ENCODE assay signal across 10 cellular contexts in the genomic region with DNA sequence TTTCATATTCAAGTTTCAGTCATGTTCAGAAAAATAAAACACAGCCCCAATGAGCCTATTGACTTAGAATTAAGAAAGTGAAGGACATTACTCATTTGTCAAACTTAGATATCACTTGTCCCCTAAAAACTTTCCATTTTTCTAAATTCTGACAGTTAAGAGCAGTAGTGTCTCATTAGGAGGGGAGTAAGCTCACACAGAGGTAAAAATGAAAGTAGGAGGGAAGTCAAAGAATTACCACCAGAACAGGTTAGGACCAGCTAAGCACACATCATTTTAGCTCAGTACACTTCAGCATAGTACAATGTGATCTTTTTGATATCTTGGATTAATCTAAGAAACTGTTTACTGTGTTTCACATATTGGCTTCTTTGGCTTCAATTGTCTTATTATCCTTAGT.
DNase-seq lines count a peak whose midpoint lies in the region; ATAC-seq and TF ChIP-seq lines count a peak whose summit lies in the region.
"Had no signal": no experiment of that assay in that cellular context is flagged by ENCODE, and none has a peak within 500 bp of the region (broad histone marks: within the 10 kb centered on the region; RNA-seq: fewer than 3 reads in every experiment).

No MANE protein-coding gene starts in this region.

- H3K9me3 Mint-ChIP-seq in CD4-positive, CD25-positive, alpha-beta regulatory T cell: peaks cover 0 to 6% (median 0%) of the 10 kb centered on the region in 7 donors

- no peaks in the 10 kb centered on the region for H3K9me2 ChIP-seq in Loucy (replicated peaks; ENCODE audit: low read depth, low read length)

- no peaks in the 10 kb centered on the region for H3K79me2 ChIP-seq in Loucy (ENCODE audit: insufficient read depth, low read length)
- H3K79me2 ChIP-seq: parathyroid adenoma had no signal

- H3K27ac Mint-ChIP-seq in CD4-positive, CD25-positive, alpha-beta regulatory T cell: no peak overlapping the region

- peak overlapping the region; percentile 10; the same call in 1 of the 2 replicates for H2AFZ ChIP-seq in Loucy (ENCODE audit: low read length)
- H2AFZ ChIP-seq: parathyroid adenoma had no signal

- H3F3A ChIP-seq in Loucy (ENCODE audit: low read depth): no peaks in the 10 kb centered on the region

- ATAC-seq in CD4-positive, CD25-positive, alpha-beta regulatory T cell (ENCODE audit: low read depth in 2 of 2): no peak
- ATAC-seq in GM19372 (IDR thresholded peaks at IDR 0.05; ENCODE audit: low read depth, unreplicated experiment) (peak; percentile 73), HG02884 (IDR thresholded peaks at IDR 0.05; ENCODE audit: unreplicated experiment) (peak; percentile 91)

- H4K20me1 ChIP-seq in Loucy (ENCODE audit: insufficient read depth, low read length, poor library complexity, severe bottlenecking): no peaks in the 10 kb centered on the region

- no peak overlapping the region for H3K4me2 ChIP-seq in Loucy (ENCODE audit: low read depth, low read length, poor library complexity, severe bottlenecking)

- TF ChIP-seq CTCF in Loucy (conservative IDR thresholded peaks at IDR 0.05; ENCODE audit: low read length) (no peak), WERI-Rb-1 (IDR thresholded peaks at IDR 0.05; ENCODE audit: low read depth, low read length) (no peak)

- H3K36me3 ChIP-seq in CD4-positive, CD25-positive, alpha-beta regulatory T cell (ENCODE audit: control insufficient read depth, insufficient read depth, low read length): no peaks in the 10 kb centered on the region
- H3K36me3 ChIP-seq in Loucy (ENCODE audit: insufficient read depth, low read length) (no peaks in the 10 kb centered on the region), WERI-Rb-1 (no peaks in the 10 kb centered on the region)

- no peaks in the 10 kb centered on the region for H3K9me3 ChIP-seq in CD4-positive, CD25-positive, alpha-beta regulatory T cell (ENCODE audit: control insufficient read depth in 2 of 2, low read length in 2 of 2)
- H3K9me3 ChIP-seq in Loucy (ENCODE audit: insufficient read depth, low read depth, low read length) (no peaks in the 10 kb centered on the region), WERI-Rb-1 (ENCODE audit: severe bottlenecking) (no peaks in the 10 kb centered on the region)

- H3K4me3 Mint-ChIP-seq in CD4-positive, CD25-positive, alpha-beta regulatory T cell: no peak overlapping the region

- H3K4me1 Mint-ChIP-seq in CD4-positive, CD25-positive, alpha-beta regulatory T cell: peaks cover 0 to 4% (median 1%) of the 10 kb centered on the region in 4 donors

- no peak overlapping the region for H3K9ac ChIP-seq in Loucy (ENCODE audit: low read depth, low read length, poor library complexity, severe bottlenecking)
- H3K9ac ChIP-seq: parathyroid adenoma had no signal

- peak overlapping the region; percentile 15 for H3K4me3 ChIP-seq in CD4-positive, CD25-positive, alpha-beta regulatory T cell (ENCODE audit: low read depth, low read length)
- no peak overlapping the region for H3K4me3 ChIP-seq in Loucy (ENCODE audit: low read length, poor library complexity, severe bottlenecking)
- no peak overlapping the region for H3K4me3 ChIP-seq in WERI-Rb-1 (ENCODE audit: low read depth, low read length)

- H3K27me3 ChIP-seq in CD4-positive, CD25-positive, alpha-beta regulatory T cell (ENCODE audit: control insufficient read depth, insufficient read depth, low read length): no peaks in the 10 kb centered on the region
- H3K27me3 ChIP-seq in Loucy (ENCODE audit: insufficient read depth, low read length, poor library complexity, severe bottlenecking): no peaks in the 10 kb centered on the region
- H3K27me3 ChIP-seq in WERI-Rb-1 (ENCODE audit: insufficient read depth, low read depth, severe bottlenecking): no peaks in the 10 kb centered on the region

- no peak for DNase-seq in CD4-positive, CD25-positive, alpha-beta regulatory T cell
- DNase-seq in LoVo (ENCODE audit: low spot score) (no peak), WERI-Rb-1 (no peak), NCI-H526 treated with DMSO at 0.1 percent for 48 hours (lab: John Stamatoyannopoulos, UW) (no peak)
- no peak for DNase-seq in activated effector memory CD4-positive, alpha-beta T cell treated with Interleukin-2 at 50 U/mL for 16 hours
- DNase-seq: NCI-H1105 treated with DMSO at 0.1 percent for 48 hours had no signal

- H3K36me3 Mint-ChIP-seq in CD4-positive, CD25-positive, alpha-beta regulatory T cell: no peaks in the 10 kb centered on the region

- no peaks in the 10 kb centered on the region for H3K4me1 ChIP-seq in CD4-positive, CD25-positive, alpha-beta regulatory T cell (ENCODE audit: control insufficient read depth, insufficient read depth, low read length, poor library complexity, severe bottlenecking)
- H3K4me1 ChIP-seq in Loucy (ENCODE audit: insufficient read depth, low read length, poor library complexity, severe bottlenecking): no peaks in the 10 kb centered on the region
- H3K4me1 ChIP-seq: parathyroid adenoma had no signal

- H3K27me3 Mint-ChIP-seq in CD4-positive, CD25-positive, alpha-beta regulatory T cell: no peaks in the 10 kb centered on the region

- H3K27ac ChIP-seq in CD4-positive, CD25-positive, alpha-beta regulatory T cell (ENCODE audit: insufficient read depth, low read length, poor library complexity, severe bottlenecking): no peak overlapping the region
- H3K27ac ChIP-seq in WERI-Rb-1: no peak overlapping the region
- H3K27ac ChIP-seq: parathyroid adenoma had no signal

Comparison
In these comparisons a context has a peak if more than half of its experiments do, and no peak if none do; other contexts are left out.
1. ATAC-seq: peak in GM19372 (single experiment) and HG02884 (single experiment); none in CD4-positive, CD25-positive, alpha-beta regulatory T cell (0 of 2).